ENCODE assay signal across 21 cellular contexts in genomic region chr12:130079254-130079653, GRCh38.
"Had no signal": no experiment of that assay in that cellular context is flagged by ENCODE, and none has a peak within 500 bp of the region (broad histone marks: within the 10 kb centered on the region; RNA-seq: fewer than 3 reads in every experiment).

No MANE protein-coding gene starts in this region.

- H3K27me3 ChIP-seq: ovary, right lobe of liver, testis, upper lobe of left lung had no signal

- H3K27ac ChIP-seq: dorsolateral prefrontal cortex, ovary, right lobe of liver, stomach, testis, upper lobe of left lung had no signal

- ATAC-seq: activated CD8-positive, alpha-beta T cell treated with anti-CD3 and anti-CD28 coated beads for 36 hours; naive thymus-derived CD4-positive, alpha-beta T cell had no signal

- DNase-seq: activated CD4-positive, alpha-beta T cell treated with anti-CD3 and anti-CD28 coated beads, Interleukin-2, amount 10 ng/mL, durations not matched to agents 24 days and 14 days; activated CD8-positive, alpha-beta T cell treated with anti-CD3 and anti-CD28 coated beads for 36 hours; activated naive CD4-positive, alpha-beta T cell treated with Interleukin-2 at 50 U/mL for 16 hours; activated naive CD8-positive, alpha-beta T cell treated with anti-CD3 and anti-CD28 coated beads, Interleukin-2, amount 10 ng/mL, durations not matched to agents 7 days and 5 days; activated T-cell treated with anti-CD3 and anti-CD28 coated beads, Interleukin-2, amount 50 U/mL, for 24 hours; central memory CD4-positive, alpha-beta T cell; dorsolateral prefrontal cortex; erythroblast; mesendoderm; naive thymus-derived CD4-positive, alpha-beta T cell; ovary; right lobe of liver; small intestine; stimulated activated CD4-positive, alpha-beta T cell treated with anti-CD3 and anti-CD28 coated beads, Interleukin-15, amount 100 ng/mL, for 24 hours; stimulated activated CD4-positive, alpha-beta T cell treated with anti-CD3 and anti-CD28 coated beads, Interleukin-2, amount 100 ng/mL, for 48 hours; stomach; T-helper 1 cell; T1000; testis; upper lobe of left lung had no signal

- H3K4me1 ChIP-seq: right lobe of liver, stomach, testis had no signal

- H3K36me3 ChIP-seq: ovary, right lobe of liver, stomach, upper lobe of left lung had no signal

- H3K4me3 ChIP-seq: dorsolateral prefrontal cortex, ovary, right lobe of liver, stomach, testis, upper lobe of left lung had no signal

- H3K9me3 ChIP-seq: ovary, right lobe of liver, testis had no signal

- FAIRE-seq: colon, small intestine had no signal
